14 cellular contexts compared by ENCODE assay signal in genomic region chr9:122356627-122357026, GRCh38. TPM values are rescaled to one million over a fixed set of nuclear protein-coding genes. Genes with fewer than 3 reads are reported as not detected.
A peak's percentile ranks its signal among the peaks of the same experiment; 100 is the strongest.
DNase-seq lines count a peak whose midpoint lies in the region; ATAC-seq and TF ChIP-seq lines count a peak whose summit lies in the region.
"Had no signal": no experiment of that assay in that cellular context is flagged by ENCODE, and none has a peak within 500 bp of the region (broad histone marks: within the 10 kb centered on the region; RNA-seq: fewer than 3 reads in every experiment).

No MANE protein-coding gene starts in this region.

- H3K27me3 ChIP-seq in H7 (ENCODE audit: control insufficient read depth, insufficient read depth, low read length) (no peaks in the 10 kb centered on the region), SU-DHL-6 (ENCODE audit: low read length) (no peaks in the 10 kb centered on the region)
- H3K27me3 ChIP-seq: pancreas, suprapubic skin had no signal

- H3K4me2 ChIP-seq in SU-DHL-6 (ENCODE audit: low read depth, low read length, poor library complexity, severe bottlenecking): no peak overlapping the region

- no peaks in the 10 kb centered on the region for H3K79me2 ChIP-seq in SU-DHL-6 (ENCODE audit: insufficient read depth, low read length)

- no peak for ATAC-seq in omental fat pad (ENCODE audit: low FRiP score)
- ATAC-seq: left ventricle myocardium superior, pancreas had no signal

- H2AFZ ChIP-seq in SU-DHL-6 (ENCODE audit: low read depth, low read length, severe bottlenecking): no peak overlapping the region

- no peak overlapping the region for H3K9ac ChIP-seq in SU-DHL-6 (ENCODE audit: low read length)

- DNase-seq in AG09309 (ENCODE audit: low read depth) (no peak), H7 (peak; percentile 84), fibroblast of villous mesenchyme (ENCODE audit: low read depth) (no peak), NCI-H446 (lab: John Stamatoyannopoulos, UW) (no peak), pons (ENCODE audit: low spot score) (no peak), omental fat pad (ENCODE audit: low spot score) (no peak), DMS153 (lab: John Stamatoyannopoulos, UW) (no peak)
- DNase-seq: activated T-cell treated with anti-CD3 and anti-CD28 coated beads, Interleukin-2, amount 50 U/mL, for 1 hour; CD4-positive, CD25-positive, alpha-beta regulatory T cell; left ventricle myocardium superior; NCI-H2107; pancreas had no signal

- no peaks in the 10 kb centered on the region for H3F3A ChIP-seq in SU-DHL-6 (ENCODE audit: insufficient read depth)

- no peak overlapping the region for H3K4me3 ChIP-seq in AG09309 (ENCODE audit: control insufficient read depth, low read depth, low read length)
- no peak overlapping the region for H3K4me3 ChIP-seq in H7 (ENCODE audit: insufficient read depth, low read depth, low read length)
- H3K4me3 ChIP-seq in SU-DHL-6 (ENCODE audit: insufficient read depth, low read length, poor library complexity, severe bottlenecking): no peak overlapping the region
- no peak overlapping the region for H3K4me3 ChIP-seq in fibroblast of villous mesenchyme (ENCODE audit: low read depth, low read length)
- H3K4me3 ChIP-seq: pancreas, suprapubic skin had no signal

- no peak overlapping the region for H3K27ac ChIP-seq in SU-DHL-6 (ENCODE audit: low read depth, low read length)
- H3K27ac ChIP-seq: pancreas, suprapubic skin had no signal

- H3K9me3 ChIP-seq in SU-DHL-6 (ENCODE audit: insufficient read depth, low read length): no peaks in the 10 kb centered on the region
- H3K9me3 ChIP-seq: pancreas, suprapubic skin had no signal

- TF ChIP-seq CTCF in AG09309 (IDR thresholded peaks at IDR 0.05; ENCODE audit: control insufficient read depth, insufficient read depth, low read depth, low read length, missing control alignments) (peak; percentile 38), SU-DHL-6 (IDR thresholded peaks at IDR 0.05; ENCODE audit: insufficient read depth, low read length, poor library complexity, severe bottlenecking) (peak; percentile 25), fibroblast of villous mesenchyme (IDR thresholded peaks at IDR 0.05; ENCODE audit: insufficient read depth, low read depth, low read length) (peak; percentile 56), omental fat pad (IDR thresholded peaks at IDR 0.05) (no peak)

- no peaks in the 10 kb centered on the region for H4K20me1 ChIP-seq in SU-DHL-6 (ENCODE audit: low read depth, low read length)

- H3K36me3 ChIP-seq in H7 (replicated peaks; ENCODE audit: control insufficient read depth, insufficient read depth, low read length) (no peaks in the 10 kb centered on the region), SU-DHL-6 (ENCODE audit: low read length) (no peaks in the 10 kb centered on the region)
- H3K36me3 ChIP-seq: pancreas, suprapubic skin had no signal

- H3K9me2 ChIP-seq in SU-DHL-6 (replicated peaks; ENCODE audit: insufficient read depth, low read length): no peaks in the 10 kb centered on the region

RNA-seq across cellular contexts. Expression of gene PTGS1, which starts 14.2 kb away (rescaled TPM):
- 0.69 and 1.1 TPM in 2 replicates for total RNA-seq in H7 (2014; rRNA removed; shearing (Covaris generic))
- total RNA-seq in fibroblast of villous mesenchyme: 10.4 and 32.9 TPM in 2 replicates
- total RNA-seq in omental fat pad: 10 to 100 TPM; 16.0 to 36.8 (median 20.1) TPM

Comparison
In these comparisons a context has a peak if more than half of its experiments do, and no peak if none do; other contexts are left out.
1. CTCF ChIP-seq: peak in AG09309 (single experiment), SU-DHL-6 (single experiment) and fibroblast of villous mesenchyme (single experiment); none in omental fat pad (0 of 3).